In the genomic region with DNA sequence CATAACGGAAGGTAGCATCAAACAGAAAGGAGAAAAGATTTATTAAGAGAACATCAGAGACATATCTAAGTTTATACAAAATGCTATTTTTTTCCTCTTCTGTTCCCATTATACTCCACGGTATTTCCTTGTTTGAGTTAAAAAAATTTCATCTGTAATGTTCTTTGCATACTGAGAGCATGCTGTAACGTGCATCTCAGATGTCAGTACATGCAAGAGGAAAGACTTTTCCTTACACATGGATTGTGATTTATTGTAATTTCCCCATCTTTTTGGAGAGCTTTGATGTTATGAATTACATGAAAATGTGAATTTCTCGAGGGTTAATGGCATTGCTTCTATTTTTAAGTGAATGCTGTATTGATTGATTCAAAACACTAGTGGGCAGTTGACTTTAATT, we compare ENCODE assay signal across 30 cellular contexts.
"Had no signal": no experiment of that assay in that cellular context is flagged by ENCODE, and none has a peak within 500 bp of the region (broad histone marks: within the 10 kb centered on the region; RNA-seq: fewer than 3 reads in every experiment).

No MANE protein-coding gene starts in this region.

- H3K27ac ChIP-seq: ascending aorta, breast epithelium, epithelial cell of prostate, esophagus squamous epithelium, gastroesophageal sphincter had no signal

- H3K27me3 Mint-ChIP-seq: central memory CD8-positive, alpha-beta T cell had no signal

- ATAC-seq: activated CD4-positive, alpha-beta T cell treated with anti-CD3 and anti-CD28 coated beads for 36 hours; activated naive CD4-positive, alpha-beta T cell treated with anti-CD3 and anti-CD28 coated beads, Interleukin-2, amount 50 U/mL, for 72 hours; activated T-cell treated with anti-CD3 and anti-CD28 coated beads, Interleukin-2, amount 50 U/mL, for 72 hours; effector memory CD8-positive, alpha-beta T cell; gastroesophageal sphincter; T-helper 17 cell had no signal

- H3K9me3 ChIP-seq: ascending aorta, breast epithelium, esophagus squamous epithelium, gastroesophageal sphincter had no signal

- H3K36me3 Mint-ChIP-seq: activated naive CD4-positive, alpha-beta T cell treated with anti-CD3 and anti-CD28 coated beads, Interleukin-2, amount 10 ng/mL, durations not matched to agents 7 days and 5 days; activated naive CD8-positive, alpha-beta T cell treated with anti-CD3 and anti-CD28 coated beads, Interleukin-2, amount 10 ng/mL, durations not matched to agents 7 days and 5 days; brain had no signal

- H3K4me1 Mint-ChIP-seq: central memory CD8-positive, alpha-beta T cell had no signal

- H3K4me3 Mint-ChIP-seq: activated CD4-positive, alpha-beta memory T cell treated with anti-CD3 and anti-CD28 coated beads, Interleukin-2, amount 10 ng/mL, durations not matched to agents 7 days and 5 days; activated CD4-positive, alpha-beta T cell treated with anti-CD3 and anti-CD28 coated beads for 36 hours; activated CD4-positive, alpha-beta T cell treated with anti-CD3 and anti-CD28 coated beads, Interleukin-2, amount 10 ng/mL, durations not matched to agents 24 days and 14 days; activated naive CD4-positive, alpha-beta T cell treated with anti-CD3 and anti-CD28 coated beads, Interleukin-2, amount 10 ng/mL, durations not matched to agents 7 days and 5 days; activated naive CD8-positive, alpha-beta T cell treated with anti-CD3 and anti-CD28 coated beads, Interleukin-2, amount 10 ng/mL, durations not matched to agents 7 days and 5 days; activated T-cell treated with anti-CD3 and anti-CD28 coated beads, Interleukin-2, amount 50 U/mL, for 24 hours; activated T-cell treated with anti-CD3 and anti-CD28 coated beads, Interleukin-2, amount 50 U/mL, for 72 hours; brain; central memory CD8-positive, alpha-beta T cell; effector memory CD8-positive, alpha-beta T cell; T-helper 17 cell; T-helper 2 cell treated with Interferon-gamma antibody and Interleukin-4, amounts not matched to agents 5 μg/mL and 100 μg/mL, for 36 hours had no signal

- H3K4me1 ChIP-seq: breast epithelium had no signal

- H3K9me3 Mint-ChIP-seq: activated CD4-positive, alpha-beta memory T cell treated with anti-CD3 and anti-CD28 coated beads, Interleukin-2, amount 10 ng/mL, durations not matched to agents 7 days and 5 days; activated naive CD4-positive, alpha-beta T cell treated with anti-CD3 and anti-CD28 coated beads, Interleukin-2, amount 10 ng/mL, durations not matched to agents 7 days and 5 days; activated naive CD8-positive, alpha-beta T cell treated with anti-CD3 and anti-CD28 coated beads, Interleukin-2, amount 10 ng/mL, durations not matched to agents 7 days and 5 days; brain; T-helper 2 cell treated with Interferon-gamma antibody and Interleukin-4, amounts not matched to agents 5 μg/mL and 100 μg/mL, for 36 hours had no signal

- H3K36me3 ChIP-seq: ascending aorta, breast epithelium, esophagus squamous epithelium, gastroesophageal sphincter had no signal

- H3K27ac Mint-ChIP-seq: activated CD4-positive, alpha-beta memory T cell treated with anti-CD3 and anti-CD28 coated beads, Interleukin-2, amount 10 ng/mL, durations not matched to agents 7 days and 5 days; activated CD4-positive, alpha-beta T cell treated with anti-CD3 and anti-CD28 coated beads for 36 hours; activated CD4-positive, alpha-beta T cell treated with anti-CD3 and anti-CD28 coated beads, Interleukin-2, amount 10 ng/mL, durations not matched to agents 24 days and 14 days; activated naive CD4-positive, alpha-beta T cell treated with anti-CD3 and anti-CD28 coated beads, Interleukin-2, amount 10 ng/mL, durations not matched to agents 7 days and 5 days; activated naive CD4-positive, alpha-beta T cell treated with anti-CD3 and anti-CD28 coated beads, Interleukin-2, amount 50 U/mL, for 72 hours; activated naive CD8-positive, alpha-beta T cell treated with anti-CD3 and anti-CD28 coated beads, Interleukin-2, amount 10 ng/mL, durations not matched to agents 7 days and 5 days; activated T-cell treated with anti-CD3 and anti-CD28 coated beads, Interleukin-2, amount 50 U/mL, for 24 hours; activated T-cell treated with anti-CD3 and anti-CD28 coated beads, Interleukin-2, amount 50 U/mL, for 72 hours; brain; effector memory CD8-positive, alpha-beta T cell; T-helper 17 cell; T-helper 2 cell treated with Interferon-gamma antibody and Interleukin-4, amounts not matched to agents 5 μg/mL and 100 μg/mL, for 36 hours had no signal

- H3K4me3 ChIP-seq: ascending aorta, breast epithelium, esophagus squamous epithelium, gastroesophageal sphincter had no signal

- H3K27me3 ChIP-seq: ascending aorta, breast epithelium had no signal

- DNase-seq: activated CD4-positive, alpha-beta memory T cell treated with anti-CD3 and anti-CD28 coated beads, Interleukin-2, amount 10 ng/mL, durations not matched to agents 7 days and 5 days; activated CD4-positive, alpha-beta T cell treated with anti-CD3 and anti-CD28 coated beads for 36 hours; activated CD4-positive, alpha-beta T cell treated with anti-CD3 and anti-CD28 coated beads, Interleukin-2, amount 10 ng/mL, durations not matched to agents 24 days and 14 days; activated CD4-positive, CD25-positive, alpha-beta regulatory T cell; activated CD4-positive, CD25-positive, alpha-beta regulatory T cell treated with anti-CD3 and anti-CD28 coated beads, Interleukin-2, amount 50 U/mL, for 72 hours; activated CD8-positive, alpha-beta memory T cell treated with anti-CD3 and anti-CD28 coated beads, Interleukin-2, amount 50 U/mL, for 48 hours; activated gamma-delta T cell; activated naive CD4-positive, alpha-beta T cell; activated naive CD4-positive, alpha-beta T cell treated with anti-CD3 and anti-CD28 coated beads, Interleukin-2, amount 10 ng/mL, durations not matched to agents 7 days and 5 days; activated naive CD8-positive, alpha-beta T cell treated with anti-CD3 and anti-CD28 coated beads, Interleukin-2, amount 10 ng/mL, durations not matched to agents 7 days and 5 days; activated T-cell treated with anti-CD3 and anti-CD28 coated beads for 4 hours; activated T-cell treated with anti-CD3 and anti-CD28 coated beads, Interleukin-2, amount 50 U/mL, for 24 hours; activated T-cell treated with anti-CD3 and anti-CD28 coated beads, Interleukin-2, amount 50 U/mL, for 72 hours; cortex of kidney; dermis blood vessel endothelial cell; effector CD4-positive, alpha-beta T cell; effector memory CD8-positive, alpha-beta T cell; esophagus squamous epithelium; foreskin melanocyte; T-helper 1 cell; T-helper 17 cell; T1000 had no signal
